Comparison of ENCODE assay signal across 8 cellular contexts in genomic region chr15:52018244-52018643, GRCh38. TPM values are rescaled to one million over a fixed set of nuclear protein-coding genes. Genes with fewer than 3 reads are reported as not detected.
A peak's percentile ranks its signal among the peaks of the same experiment; 100 is the strongest.
DNase-seq lines count a peak whose midpoint lies in the region; ATAC-seq and TF ChIP-seq lines count a peak whose summit lies in the region.

No MANE protein-coding gene starts in this region.

- TF ChIP-seq POLR2A in right lobe of liver (IDR thresholded peaks at IDR 0.05) (no peak), transverse colon (IDR thresholded peaks at IDR 0.05) (no peak)

- no peaks in the 10 kb centered on the region for H3K9me3 Mint-ChIP-seq in activated naive CD4-positive, alpha-beta T cell treated with anti-CD3 and anti-CD28 coated beads, Interleukin-2, amount 50 U/mL, for 24 hours

- H3K27me3 ChIP-seq in right lobe of liver (no peaks in the 10 kb centered on the region), transverse colon (no peaks in the 10 kb centered on the region)

- H3K9me3 ChIP-seq in right lobe of liver (no peaks in the 10 kb centered on the region), transverse colon (no peaks in the 10 kb centered on the region)

- H3K4me3 ChIP-seq in right lobe of liver (peak overlapping the region in 1 of 3 donors; percentile 70), transverse colon (no peak overlapping the region)

- peak overlapping the region; percentile 99 for H3K27ac Mint-ChIP-seq in activated naive CD4-positive, alpha-beta T cell treated with anti-CD3 and anti-CD28 coated beads, Interleukin-2, amount 50 U/mL, for 24 hours

- no peaks in the 10 kb centered on the region for H3K36me3 ChIP-seq in right lobe of liver
- no peaks in the 10 kb centered on the region for H3K36me3 ChIP-seq in transverse colon

- TF ChIP-seq CTCF in right lobe of liver (IDR thresholded peaks at IDR 0.05) (no peak), transverse colon (IDR thresholded peaks at IDR 0.05) (no peak)

- peaks cover 46% of the 10 kb centered on the region for H3K4me1 Mint-ChIP-seq in activated naive CD4-positive, alpha-beta T cell treated with anti-CD3 and anti-CD28 coated beads, Interleukin-2, amount 50 U/mL, for 24 hours

- H3K4me1 ChIP-seq in right lobe of liver (peaks cover 0 to 12% (median 3%) of the 10 kb centered on the region in 4 donors), transverse colon (peaks cover 9 to 30% (median 27%) of the 10 kb centered on the region in 4 donors)

- in situ Hi-C loops in transverse colon (cut with MboI; ENCODE audit: low pct_ligation_motif_present in 1 of 4, low pct_unique_long_range_greater_than_20kb in 1 of 4, low sequenced_read_pairs in 3 of 4) = no loop called here

- ATAC-seq in right lobe of liver = no peak
- ATAC-seq in GM21515 (IDR thresholded peaks at IDR 0.05; ENCODE audit: unreplicated experiment) = no peak

- peak overlapping the region; percentile 94 for H3K4me3 Mint-ChIP-seq in activated naive CD4-positive, alpha-beta T cell treated with anti-CD3 and anti-CD28 coated beads, Interleukin-2, amount 50 U/mL, for 24 hours

- H3K36me3 Mint-ChIP-seq in activated naive CD4-positive, alpha-beta T cell treated with anti-CD3 and anti-CD28 coated beads, Interleukin-2, amount 50 U/mL, for 24 hours = peaks cover 4% of the 10 kb centered on the region

- TF ChIP-seq EP300 in transverse colon (IDR thresholded peaks at IDR 0.05; ENCODE audit: low read depth) = no peak

- no peaks in the 10 kb centered on the region for H3K27me3 Mint-ChIP-seq in activated naive CD4-positive, alpha-beta T cell treated with anti-CD3 and anti-CD28 coated beads, Interleukin-2, amount 50 U/mL, for 24 hours

- intact Hi-C loops in right lobe of liver (cut with DNase I) (no loop called here), transverse colon (cut with DNase I; ENCODE audit: low total_unique reads) (no loop called here)

- H3K27ac ChIP-seq in angular gyrus (ENCODE audit: low read depth, low read length) (peak overlapping the region; percentile 98), right lobe of liver (peak overlapping the region in 2 of 3 donors; percentile 89 to 95), transverse colon (peak overlapping the region in 3 of 4 donors; percentile 95 to 97 (median 96))

- 92% methylated on average over 7 of the region's 7 CpGs for WGBS in right lobe of liver (ENCODE audit: insufficient coverage, low coverage, low lambda C conversion rate, missing lambda C conversion rate)
- 80 to 96% methylated on average over 1 to 7 of the region's 7 CpGs for WGBS in transverse colon (ENCODE audit: low coverage in 1 of 2), 2 donors

- DNase-seq in activated naive CD4-positive, alpha-beta T cell (lab: John Stamatoyannopoulos, UW) = no peak
- DNase-seq in right lobe of liver (no peak), transverse colon (no peak), NCI-H1930 (lab: John Stamatoyannopoulos, UW) (no peak), GF-D8 (lab: John Stamatoyannopoulos, UW) (no peak)

RNA-seq across cellular contexts. Expression of gene MAPK6, which starts 0.8 kb away (rescaled TPM):
- total RNA-seq in right lobe of liver (10 to 100 TPM; 15.8 to 35.8 (median 22.3) TPM), transverse colon (10 to 100 TPM; 30.3 to 69.4 (median 42.0) TPM)

RNA-seq across cellular contexts. Expression of gene LEO1, which starts 46.7 kb away (rescaled TPM):
- total RNA-seq in right lobe of liver (10 to 100 TPM in 4 of 6 experiments, 1 to 10 TPM in 2; 8.9 to 20.6 (median 11.9) TPM), transverse colon (10 to 100 TPM; 27.2 to 38.2 (median 30.9) TPM)
